8 cellular contexts compared by ENCODE assay signal in the genomic region with DNA sequence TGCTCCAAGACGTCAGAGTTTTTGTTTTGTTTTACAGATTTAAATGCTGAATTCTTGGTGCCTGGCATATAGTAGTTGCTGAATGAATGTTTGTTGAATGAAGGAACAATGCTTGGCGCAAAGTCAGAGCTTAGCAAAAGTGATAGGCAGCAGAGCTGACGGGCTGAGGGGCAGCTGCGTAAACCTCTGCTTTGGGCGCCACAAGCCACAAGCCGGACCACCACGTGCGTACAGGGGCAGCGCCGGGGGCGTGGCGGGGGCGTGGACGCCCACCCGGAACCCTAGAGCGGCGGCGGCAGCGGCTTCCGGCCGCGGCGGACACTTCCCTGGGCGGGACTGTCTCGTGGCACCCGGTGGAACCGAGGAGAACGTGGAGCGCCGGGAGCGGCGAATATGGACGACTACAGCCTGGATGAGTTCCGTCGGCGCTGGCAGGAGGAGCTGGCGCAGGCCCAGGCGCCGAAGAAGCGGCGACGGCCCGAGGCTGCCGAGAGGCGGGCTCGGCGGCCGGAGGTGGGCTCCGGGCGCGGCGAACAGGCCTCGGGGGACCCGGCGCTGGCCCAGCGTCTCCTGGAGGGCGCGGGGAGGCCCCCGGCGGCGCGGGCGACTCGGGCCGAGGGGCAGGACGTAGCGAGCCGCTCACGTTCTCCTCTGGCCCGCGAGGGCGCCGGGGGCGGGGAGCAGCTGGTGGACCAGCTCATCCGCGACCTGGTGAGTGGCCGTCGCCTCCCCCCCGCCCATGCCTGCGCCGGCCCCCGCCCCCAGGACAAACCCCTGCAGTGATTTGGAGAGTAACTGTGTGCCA. TPM values are rescaled to one million over a fixed set of nuclear protein-coding genes. Genes with fewer than 3 reads are reported as not detected.
DNase-seq lines count a peak whose midpoint lies in the region; ATAC-seq and TF ChIP-seq lines count a peak whose summit lies in the region.

A gene with protein sequence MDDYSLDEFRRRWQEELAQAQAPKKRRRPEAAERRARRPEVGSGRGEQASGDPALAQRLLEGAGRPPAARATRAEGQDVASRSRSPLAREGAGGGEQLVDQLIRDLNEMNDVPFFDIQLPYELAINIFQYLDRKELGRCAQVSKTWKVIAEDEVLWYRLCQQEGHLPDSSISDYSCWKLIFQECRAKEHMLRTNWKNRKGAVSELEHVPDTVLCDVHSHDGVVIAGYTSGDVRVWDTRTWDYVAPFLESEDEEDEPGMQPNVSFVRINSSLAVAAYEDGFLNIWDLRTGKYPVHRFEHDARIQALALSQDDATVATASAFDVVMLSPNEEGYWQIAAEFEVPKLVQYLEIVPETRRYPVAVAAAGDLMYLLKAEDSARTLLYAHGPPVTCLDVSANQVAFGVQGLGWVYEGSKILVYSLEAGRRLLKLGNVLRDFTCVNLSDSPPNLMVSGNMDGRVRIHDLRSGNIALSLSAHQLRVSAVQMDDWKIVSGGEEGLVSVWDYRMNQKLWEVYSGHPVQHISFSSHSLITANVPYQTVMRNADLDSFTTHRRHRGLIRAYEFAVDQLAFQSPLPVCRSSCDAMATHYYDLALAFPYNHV (plus strand): TSS at position 306 of the 805 bp plus-strand sequence. CDS start 88 bp downstream, at position 394.

- H3K4me3 ChIP-seq in AG10803 (ENCODE audit: low read length): peak within 1 kb of the TSS; percentile 70
- H3K4me3 ChIP-seq in lung: peak within 1 kb of the TSS; percentile 78

- H3K36me3 ChIP-seq in lung (ENCODE audit: control insufficient read depth in 2 of 2, insufficient read depth in 2 of 2, low read length in 2 of 2): no peaks in the 10 kb centered on the region

- DNase-seq in AG10803 (ENCODE audit: low read depth) (peak; percentile 68), NCI-H510A (lab: John Stamatoyannopoulos, UW) (peak; percentile 82), lung (ENCODE audit: low spot score) (peak; percentile 76)
- peak; percentile 36 to 44 for DNase-seq in activated CD4-positive, alpha-beta T cell treated with anti-CD3 and anti-CD28 coated beads, Interleukin-2, amount 50 U/mL, for 4 hours
- peak; percentile 31 for DNase-seq in effector CD4-positive, alpha-beta T cell
- peak; percentile 24 to 39 (median 25) for DNase-seq in stimulated activated CD4-positive, alpha-beta T cell treated with anti-CD3 and anti-CD28 coated beads, TNF-alpha, amount 100 ng/mL, for 48 hours (ENCODE audit: low read depth in 3 of 3)

- H3K27ac ChIP-seq in lung (ENCODE audit: low read depth in 1 of 2, low read length in 1 of 2): peak within 1 kb of the TSS; percentile 86 to 98

- peaks cover 0 to 6% of the 10 kb centered on the region in 2 donors for H3K4me1 ChIP-seq in lung (ENCODE audit: control insufficient read depth in 2 of 2, insufficient read depth in 2 of 2, low read length in 2 of 2)

- WGBS in lung, 2 donors: 0% methylated on average over 71 to 82 of the region's 82 CpGs

- TF ChIP-seq CTCF in AG10803 (conservative IDR thresholded peaks at IDR 0.05; ENCODE audit: low read length): no peak
- TF ChIP-seq CTCF in lung (IDR thresholded peaks at IDR 0.05; ENCODE audit: control extremely low read depth, extremely low read depth): no peak

- H3K27me3 ChIP-seq in lung (ENCODE audit: control insufficient read depth, insufficient read depth): no peaks in the 10 kb centered on the region

- no peaks in the 10 kb centered on the region for H3K9me3 ChIP-seq in lung (ENCODE audit: control insufficient read depth in 2 of 2, insufficient read depth in 1 of 2, low read length in 1 of 2)

- ATAC-seq in GM18909 (IDR thresholded peaks at IDR 0.05; ENCODE audit: poor library complexity, unreplicated experiment) (peak; percentile 92), HG03135 (IDR thresholded peaks at IDR 0.05; ENCODE audit: unreplicated experiment) (peak; percentile 93), lung (ENCODE audit: insufficient read depth, low FRiP score) (peak; percentile 90)

RNA-seq across cellular contexts. Expression of the gene that starts here (rescaled TPM):
- 10 to 100 TPM; 18.5 to 20.3 TPM for total RNA-seq in lung
- 1 to 10 TPM; 3.9 to 6.4 TPM for polyA plus RNA-seq in lung

Comparison
In these comparisons a context has a peak if more than half of its experiments do, and no peak if none do; other contexts are left out.
1. Peak in every context shown above with its lines: DNase-seq, ATAC-seq, H3K4me3 ChIP-seq and H3K27ac ChIP-seq.
2. DNase-seq: peak in every context shown above with its lines; median percentile 82 in NCI-H510A; 76 in lung; 68 in AG10803; 40 in activated CD4-positive, alpha-beta T cell treated with anti-CD3 and anti-CD28 coated beads, Interleukin-2, amount 50 U/mL, for 4 hours; 31 in effector CD4-positive, alpha-beta T cell; 25 in stimulated activated CD4-positive, alpha-beta T cell treated with anti-CD3 and anti-CD28 coated beads, TNF-alpha, amount 100 ng/mL, for 48 hours.